Comparison of ENCODE assay signal across 11 cellular contexts in genomic region chr7:73626814-73627213, GRCh38. TPM values are rescaled to one million over a fixed set of nuclear protein-coding genes. Genes with fewer than 3 reads are reported as not detected.
A peak's percentile ranks its signal among the peaks of the same experiment; 100 is the strongest.
DNase-seq lines count a peak whose midpoint lies in the region; ATAC-seq and TF ChIP-seq lines count a peak whose summit lies in the region.
"Had no signal": no experiment of that assay in that cellular context is flagged by ENCODE, and none has a peak within 500 bp of the region (broad histone marks: within the 10 kb centered on the region; RNA-seq: fewer than 3 reads in every experiment).

No MANE protein-coding gene starts in this region.

- H3K4me2 ChIP-seq in mesenchymal stem cell (ENCODE audit: low read length, poor library complexity, severe bottlenecking), result no peak overlapping the region

- H3K4me1 Mint-ChIP-seq in HFFc6 (ENCODE audit: low read depth), result no peaks in the 10 kb centered on the region; the same call in none of the 2 replicates

- H3K27me3 Mint-ChIP-seq in HFFc6 (ENCODE audit: insufficient read depth), result peaks cover 49% of the 10 kb centered on the region

- no peak overlapping the region for H3K4me3 ChIP-seq in AG10803 (ENCODE audit: low read length)
- H3K4me3 ChIP-seq in mesenchymal stem cell (ENCODE audit: insufficient read depth in 1 of 2, low read depth in 1 of 2, low read length in 2 of 2), result no peak overlapping the region

- no peaks in the 10 kb centered on the region for H3K36me3 ChIP-seq in mesenchymal stem cell (ENCODE audit: control insufficient read depth in 1 of 2, insufficient read depth in 2 of 2, low read depth in 1 of 2, low read length in 2 of 2)

- no peak overlapping the region for H2BK15ac ChIP-seq in mesenchymal stem cell (ENCODE audit: low read depth, poor library complexity, severe bottlenecking)

- no peaks in the 10 kb centered on the region for H3K36me3 Mint-ChIP-seq in HFFc6 (ENCODE audit: low read depth)
- H3K36me3 Mint-ChIP-seq: CD4-positive, CD25-positive, alpha-beta regulatory T cell had no signal

- peaks cover 61 to 74% of the 10 kb centered on the region in 2 experiments for H3K27me3 ChIP-seq in mesenchymal stem cell (ENCODE audit: control insufficient read depth in 1 of 2, insufficient read depth in 1 of 2, low read length in 2 of 2)

- H2AFZ ChIP-seq in mesenchymal stem cell (ENCODE audit: low read depth, low read length), result no peak overlapping the region

- no peak for ATAC-seq in HG02759 (IDR thresholded peaks at IDR 0.05; ENCODE audit: unreplicated experiment)

- H3K79me1 ChIP-seq in mesenchymal stem cell (replicated peaks; ENCODE audit: low read length, poor library complexity, severe bottlenecking), result no peaks in the 10 kb centered on the region

- no peak overlapping the region for H3K23ac ChIP-seq in mesenchymal stem cell (ENCODE audit: low read length in 2 of 2)

- H3K18ac ChIP-seq in mesenchymal stem cell (ENCODE audit: low read depth in 1 of 2, low read length in 2 of 2), result no peak overlapping the region

- no peak overlapping the region for H4K8ac ChIP-seq in mesenchymal stem cell (ENCODE audit: low read length)

- peaks cover 17% of the 10 kb centered on the region for H3K4me1 ChIP-seq in mesenchymal stem cell (ENCODE audit: control insufficient read depth, insufficient read depth, low read depth, low read length)

- no peak overlapping the region for H3K9ac ChIP-seq in mesenchymal stem cell (ENCODE audit: low read length)

- no peak overlapping the region for H3K14ac ChIP-seq in mesenchymal stem cell (ENCODE audit: low read length in 2 of 2)

- H3K27ac Mint-ChIP-seq in HFFc6, result no peak overlapping the region
- H3K27ac Mint-ChIP-seq: CD4-positive, CD25-positive, alpha-beta regulatory T cell had no signal

- no peak overlapping the region for H3K4ac ChIP-seq in mesenchymal stem cell (ENCODE audit: low read depth in 1 of 2, low read length in 2 of 2)

- no peak overlapping the region for H3K4me3 Mint-ChIP-seq in HFFc6
- H3K4me3 Mint-ChIP-seq: CD4-positive, CD25-positive, alpha-beta regulatory T cell had no signal

- H2BK12ac ChIP-seq in mesenchymal stem cell (ENCODE audit: low read length in 2 of 2), result no peak overlapping the region

- H4K91ac ChIP-seq in mesenchymal stem cell (ENCODE audit: low read length), result no peak overlapping the region

- WGBS in mesenchymal stem cell, result 48% methylated on average over 3 of the region's 3 CpGs

- no peak overlapping the region for H2AK5ac ChIP-seq in mesenchymal stem cell (ENCODE audit: low read length, severe bottlenecking)

- no peak overlapping the region for H2BK5ac ChIP-seq in mesenchymal stem cell (ENCODE audit: low read depth, low read length, poor library complexity, severe bottlenecking)

- H3K9me3 Mint-ChIP-seq in HFFc6, result no peaks in the 10 kb centered on the region
- H3K9me3 Mint-ChIP-seq: CD4-positive, CD25-positive, alpha-beta regulatory T cell had no signal

- H3K9me3 ChIP-seq in mesenchymal stem cell (ENCODE audit: control insufficient read depth, low read length), result no peaks in the 10 kb centered on the region

- TF ChIP-seq CTCF in AG10803 (conservative IDR thresholded peaks at IDR 0.05; ENCODE audit: low read length) (peak; percentile 30), HFFc6 (IDR thresholded peaks at IDR 0.05) (peak; percentile 21; the same call in 1 of the 2 replicates), VCaP (conservative IDR thresholded peaks at IDR 0.05) (peak; percentile 42)

- peak; percentile 18 for DNase-seq in AG10803 (ENCODE audit: low read depth)
- peak; percentile 7 for DNase-seq in HFFc6
- peak; percentile 47 for DNase-seq in iPS-NIHi7 (ENCODE audit: extremely low spot score)
- DNase-seq in NCI-H2107 (lab: John Stamatoyannopoulos, UW), result no peak
- DNase-seq in mesenteric fat pad (ENCODE audit: low spot score), result no peak
- DNase-seq in mesenchymal stem cell, result no peak
- DNase-seq: CD4-positive, CD25-positive, alpha-beta regulatory T cell; kidney glomerular epithelial cell; MM.1S had no signal

- H3K27ac ChIP-seq in VCaP (no peak overlapping the region), mesenchymal stem cell (ENCODE audit: low read length, poor library complexity, severe bottlenecking) (no peak overlapping the region)

- H2BK120ac ChIP-seq in mesenchymal stem cell (ENCODE audit: low read depth, low read length), result no peak overlapping the region

RNA-seq across cellular contexts. Expression of gene MLXIPL, which starts 2.5 kb away (rescaled TPM):
- total RNA-seq in HFFc6 (2021; fragmentation: NEBNext Ultra II Directional; extraction: Animal tissue kit (Norgen Biotek cat#: 25700)), result not detected
- 91.5 TPM for total RNA-seq in mesenteric fat pad
- polyA plus RNA-seq in mesenchymal stem cell (2013, experiment 1 of 2), result 0.10 TPM
- polyA plus RNA-seq in mesenchymal stem cell (2013, experiment 2 of 2), result 0.11 TPM
- total RNA-seq: CD4-positive, CD25-positive, alpha-beta regulatory T cell had no signal
- polyA plus RNA-seq: CD4-positive, CD25-positive, alpha-beta regulatory T cell had no signal

RNA-seq across cellular contexts. Expression of gene VPS37D, which starts 40.8 kb away (rescaled TPM):
- total RNA-seq in HFFc6 (2021; fragmentation: NEBNext Ultra II Directional; extraction: Animal tissue kit (Norgen Biotek cat#: 25700)), result 1 to 10 TPM; 2.4 to 3.1 (median 2.7) TPM
- total RNA-seq in mesenteric fat pad, result 2.0 TPM
- 3.1 TPM for polyA plus RNA-seq in mesenchymal stem cell (2013, experiment 1 of 2)
- polyA plus RNA-seq in mesenchymal stem cell (2013, experiment 2 of 2), result 2.9 TPM

RNA-seq across cellular contexts. Expression of gene TBL2, which starts 48.4 kb away (rescaled TPM):
- total RNA-seq in HFFc6 (2021; fragmentation: NEBNext Ultra II Directional; extraction: Animal tissue kit (Norgen Biotek cat#: 25700)), result 10 to 100 TPM; 34.3 to 48.1 (median 38.8) TPM
- total RNA-seq in mesenteric fat pad, result 36.9 TPM
- polyA plus RNA-seq in mesenchymal stem cell (2013, experiment 1 of 2), result 39.1 TPM
- polyA plus RNA-seq in mesenchymal stem cell (2013, experiment 2 of 2), result 42.0 TPM

RNA-seq across cellular contexts. Expression of gene DNAJC30, which starts 56.4 kb away (rescaled TPM):
- total RNA-seq in HFFc6 (2021; fragmentation: NEBNext Ultra II Directional; extraction: Animal tissue kit (Norgen Biotek cat#: 25700)), result 10 to 100 TPM; 17.8 to 20.6 (median 18.6) TPM
- total RNA-seq in mesenteric fat pad, result 11.7 TPM
- 11.8 TPM for polyA plus RNA-seq in mesenchymal stem cell (2013, experiment 1 of 2)
- 12.1 TPM for polyA plus RNA-seq in mesenchymal stem cell (2013, experiment 2 of 2)

RNA-seq across cellular contexts. Expression of gene BUD23, which starts 56.6 kb away (rescaled TPM):
- total RNA-seq in HFFc6 (2021; fragmentation: NEBNext Ultra II Directional; extraction: Animal tissue kit (Norgen Biotek cat#: 25700)), result 10 to 100 TPM; 70.1 to 91.4 (median 83.4) TPM
- 51.9 TPM for total RNA-seq in mesenteric fat pad
- polyA plus RNA-seq in mesenchymal stem cell (2013, experiment 1 of 2), result 75.0 TPM
- 76.6 TPM for polyA plus RNA-seq in mesenchymal stem cell (2013, experiment 2 of 2)

Comparison
In these comparisons a context has a peak if more than half of its experiments do, and no peak if none do; other contexts are left out.
1. DNase-seq: peak in AG10803 (single experiment), HFFc6 (single experiment) and iPS-NIHi7 (single experiment); none in NCI-H2107 (single experiment), mesenteric fat pad (single experiment) and mesenchymal stem cell (single experiment).
2. RNA of gene MLXIPL, which starts 2.5 kb away (total RNA-seq): 91.5 TPM in mesenteric fat pad (single experiment); not detected in HFFc6; every median in the first group is over 10 times any median in the second.
3. Peak in every context shown above with its lines, with median percentiles within 50 percentile points of each other: CTCF ChIP-seq.